In the genomic region with DNA sequence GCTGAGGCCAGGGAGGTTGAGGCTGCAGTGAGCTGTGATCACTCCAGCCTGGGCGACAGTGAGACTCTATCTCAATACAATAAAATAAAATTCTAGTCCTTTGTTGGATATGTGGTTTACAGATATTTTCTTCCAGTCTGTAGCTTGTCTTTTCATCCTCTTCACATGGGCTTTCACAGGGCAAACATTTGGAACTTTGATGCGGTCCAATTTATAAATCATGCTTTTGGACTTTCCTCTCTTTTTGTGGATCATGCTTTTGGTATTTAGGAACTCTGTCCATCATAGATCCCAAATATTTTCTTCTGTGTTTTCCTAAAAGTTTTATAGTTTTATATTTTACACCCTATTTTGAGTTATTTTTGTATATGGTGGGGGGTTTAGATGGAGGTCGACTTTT, we compare ENCODE assay signal across 33 cellular contexts.
"Had no signal": no experiment of that assay in that cellular context is flagged by ENCODE, and none has a peak within 500 bp of the region (broad histone marks: within the 10 kb centered on the region; RNA-seq: fewer than 3 reads in every experiment).

No MANE protein-coding gene starts in this region.

- H3K4me3 Mint-ChIP-seq: activated CD4-positive, alpha-beta memory T cell treated with anti-CD3 and anti-CD28 coated beads for 36 hours; activated CD4-positive, alpha-beta T cell treated with anti-CD3 and anti-CD28 coated beads, Interleukin-2, amount 10 ng/mL, durations not matched to agents 24 days and 14 days; activated naive CD4-positive, alpha-beta T cell treated with anti-CD3 and anti-CD28 coated beads, Interleukin-2, amount 50 U/mL, for 24 hours; activated naive CD8-positive, alpha-beta T cell treated with anti-CD3 and anti-CD28 coated beads, Interleukin-2, amount 50 U/mL, for 24 hours; activated T-helper 17 cell treated with anti-CD3 and anti-CD28 coated beads, Interleukin-2, amount 50 U/mL, for 72 hours; dendritic cell treated with granulocyte-macrophage colony-stimulating factor and Interleukin-4, amounts not matched to agents 40 ng/mL and 50 ng/mL, for 4 days; stimulated activated memory B cell treated with anti-CD40 and anti-IgM and Interleukin-4, amounts not matched to agents 10 μg/mL and 1 μg/mL and 100 μg/mL, for 72 hours had no signal

- H3K4me3 ChIP-seq: esophagus squamous epithelium, gastrocnemius medialis, hepatocyte, right atrium auricular region, smooth muscle cell, stomach, thyroid gland, upper lobe of right lung had no signal

- H3K27me3 ChIP-seq: esophagus squamous epithelium, gastrocnemius medialis, hepatocyte, right atrium auricular region, stomach, thyroid gland, upper lobe of right lung had no signal

- DNase-seq: activated CD4-positive, alpha-beta memory T cell treated with anti-CD3 and anti-CD28 coated beads for 36 hours; activated CD4-positive, alpha-beta T cell treated with anti-CD3 and anti-CD28 coated beads, Interleukin-2, amount 10 ng/mL, durations not matched to agents 24 days and 14 days; activated CD4-positive, CD25-positive, alpha-beta regulatory T cell treated with anti-CD3 and anti-CD28 coated beads, Interleukin-2, amount 50 U/mL, for 72 hours; activated CD8-positive, alpha-beta memory T cell treated with anti-CD3 and anti-CD28 coated beads, Interleukin-2, amount 50 U/mL, for 4 hours; activated gamma-delta T cell treated with Interleukin-2 at 50 U/mL for 16 hours; activated naive CD8-positive, alpha-beta T cell treated with anti-CD3 and anti-CD28 coated beads, Interleukin-2, amount 50 U/mL, for 24 hours; activated T-cell treated with anti-CD3 and anti-CD28 coated beads, Interleukin-2, amount 50 U/mL, for 1 hour; amygdala; caudate nucleus; effector CD8-positive, alpha-beta T cell; esophagus squamous epithelium; gastrocnemius medialis; glutamatergic neuron; left cardiac atrium; mammary epithelial cell; naive thymus-derived CD4-positive, alpha-beta T cell; nucleus accumbens; stimulated activated CD4-positive, alpha-beta T cell treated with anti-CD3 and anti-CD28 coated beads, Interleukin-1b, Interleukin-23, amount 100 ng/mL, for 48 hours; stimulated activated CD4-positive, alpha-beta T cell treated with anti-CD3 and anti-CD28 coated beads, Interleukin-4, amount 100 ng/mL, for 4 hours; stimulated activated CD8-positive, alpha-beta memory T cell treated with anti-CD3 and anti-CD28 coated beads, Interleukin-4, amount 100 ng/mL, for 48 hours; stomach; T-helper 9 cell; thyroid gland; upper lobe of right lung had no signal

- H3K27ac Mint-ChIP-seq: activated CD4-positive, alpha-beta memory T cell treated with anti-CD3 and anti-CD28 coated beads for 36 hours; activated CD4-positive, alpha-beta T cell treated with anti-CD3 and anti-CD28 coated beads, Interleukin-2, amount 10 ng/mL, durations not matched to agents 24 days and 14 days; activated naive CD4-positive, alpha-beta T cell treated with anti-CD3 and anti-CD28 coated beads, Interleukin-2, amount 50 U/mL, for 24 hours; activated naive CD8-positive, alpha-beta T cell treated with anti-CD3 and anti-CD28 coated beads, Interleukin-2, amount 50 U/mL, for 24 hours; activated T-helper 17 cell treated with anti-CD3 and anti-CD28 coated beads, Interleukin-2, amount 50 U/mL, for 72 hours; stimulated activated memory B cell treated with anti-CD40 and anti-IgM and Interleukin-4, amounts not matched to agents 10 μg/mL and 1 μg/mL and 100 μg/mL, for 72 hours had no signal

- H3K9me3 Mint-ChIP-seq: activated CD4-positive, alpha-beta memory T cell treated with anti-CD3 and anti-CD28 coated beads for 36 hours; activated CD4-positive, alpha-beta T cell treated with anti-CD3 and anti-CD28 coated beads, Interleukin-2, amount 10 ng/mL, durations not matched to agents 24 days and 14 days; activated naive CD4-positive, alpha-beta T cell treated with anti-CD3 and anti-CD28 coated beads, Interleukin-2, amount 50 U/mL, for 24 hours; activated naive CD8-positive, alpha-beta T cell treated with anti-CD3 and anti-CD28 coated beads, Interleukin-2, amount 50 U/mL, for 24 hours; activated T-helper 17 cell treated with anti-CD3 and anti-CD28 coated beads, Interleukin-2, amount 50 U/mL, for 72 hours; dendritic cell treated with granulocyte-macrophage colony-stimulating factor and Interleukin-4, amounts not matched to agents 40 ng/mL and 50 ng/mL, for 4 days; naive thymus-derived CD4-positive, alpha-beta T cell; stimulated activated memory B cell treated with anti-CD40 and anti-IgM and Interleukin-4, amounts not matched to agents 10 μg/mL and 1 μg/mL and 100 μg/mL, for 72 hours had no signal

- H3K27me3 Mint-ChIP-seq: activated CD4-positive, alpha-beta memory T cell treated with anti-CD3 and anti-CD28 coated beads for 36 hours; activated CD4-positive, alpha-beta T cell treated with anti-CD3 and anti-CD28 coated beads, Interleukin-2, amount 10 ng/mL, durations not matched to agents 24 days and 14 days; activated naive CD4-positive, alpha-beta T cell treated with anti-CD3 and anti-CD28 coated beads, Interleukin-2, amount 50 U/mL, for 24 hours; activated naive CD8-positive, alpha-beta T cell treated with anti-CD3 and anti-CD28 coated beads, Interleukin-2, amount 50 U/mL, for 24 hours; activated T-helper 17 cell treated with anti-CD3 and anti-CD28 coated beads, Interleukin-2, amount 50 U/mL, for 72 hours; dendritic cell treated with granulocyte-macrophage colony-stimulating factor and Interleukin-4, amounts not matched to agents 40 ng/mL and 50 ng/mL, for 4 days; naive thymus-derived CD4-positive, alpha-beta T cell; stimulated activated memory B cell treated with anti-CD40 and anti-IgM and Interleukin-4, amounts not matched to agents 10 μg/mL and 1 μg/mL and 100 μg/mL, for 72 hours had no signal

- H3K4me2 ChIP-seq: hepatocyte, smooth muscle cell had no signal

- H3K27ac ChIP-seq: epithelial cell of prostate, esophagus squamous epithelium, hepatocyte, parathyroid adenoma, right atrium auricular region, stomach, thyroid gland, upper lobe of right lung had no signal

- ATAC-seq: activated naive CD8-positive, alpha-beta T cell treated with anti-CD3 and anti-CD28 coated beads, Interleukin-2, amount 50 U/mL, for 24 hours; activated T-helper 17 cell treated with anti-CD3 and anti-CD28 coated beads, Interleukin-2, amount 50 U/mL, for 72 hours; gastrocnemius medialis; left cardiac atrium; naive thymus-derived CD4-positive, alpha-beta T cell; stimulated activated memory B cell treated with anti-CD40 and anti-IgM and Interleukin-4, amounts not matched to agents 10 μg/mL and 1 μg/mL and 100 μg/mL, for 72 hours; upper lobe of right lung had no signal

- H2AFZ ChIP-seq: hepatocyte, parathyroid adenoma had no signal

- H3K36me3 ChIP-seq: gastrocnemius medialis, right atrium auricular region, stomach, thyroid gland, upper lobe of right lung had no signal

- H3K9me3 ChIP-seq: esophagus squamous epithelium, gastrocnemius medialis, right atrium auricular region, stomach, thyroid gland, upper lobe of right lung had no signal
